Comparison of ENCODE assay signal across 1 cellular context in the genomic region with DNA sequence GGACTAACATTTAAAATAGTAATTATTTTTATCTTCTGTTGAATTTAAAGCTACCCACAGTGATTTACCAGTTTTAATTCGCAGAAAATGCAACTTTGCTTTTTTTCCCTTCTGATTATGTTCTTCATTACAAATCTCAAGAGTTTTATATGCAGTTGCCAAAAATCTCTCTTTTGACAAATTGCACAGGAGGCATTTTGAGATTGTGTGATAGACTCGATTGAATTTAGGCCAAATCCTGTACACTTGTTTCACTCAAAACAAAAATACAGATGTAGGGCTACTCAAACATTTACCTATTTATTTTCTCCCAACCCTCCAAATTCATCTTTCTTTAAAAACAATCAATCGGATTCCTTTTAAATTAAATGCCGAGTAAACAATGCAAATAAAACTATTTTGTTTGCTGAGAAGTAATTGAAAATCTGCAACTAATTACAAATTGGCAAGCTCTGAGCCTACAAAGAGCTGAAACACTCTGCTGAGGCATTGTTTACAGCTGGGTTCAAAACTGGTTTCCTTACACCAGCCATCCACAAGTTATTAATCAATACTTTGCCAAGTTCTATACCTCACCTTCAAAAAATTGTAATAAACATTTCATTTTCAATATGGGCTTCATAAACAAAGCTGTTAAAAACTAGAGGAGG.
TF ChIP-seq lines count a peak whose summit lies in the region.

No MANE protein-coding gene starts in this region.

TF ChIP-seq in GM23338, 12 proteins besides CTCF, POLR2A, EP300 and RAD21:
- TF ChIP-seq, protein P1, sequence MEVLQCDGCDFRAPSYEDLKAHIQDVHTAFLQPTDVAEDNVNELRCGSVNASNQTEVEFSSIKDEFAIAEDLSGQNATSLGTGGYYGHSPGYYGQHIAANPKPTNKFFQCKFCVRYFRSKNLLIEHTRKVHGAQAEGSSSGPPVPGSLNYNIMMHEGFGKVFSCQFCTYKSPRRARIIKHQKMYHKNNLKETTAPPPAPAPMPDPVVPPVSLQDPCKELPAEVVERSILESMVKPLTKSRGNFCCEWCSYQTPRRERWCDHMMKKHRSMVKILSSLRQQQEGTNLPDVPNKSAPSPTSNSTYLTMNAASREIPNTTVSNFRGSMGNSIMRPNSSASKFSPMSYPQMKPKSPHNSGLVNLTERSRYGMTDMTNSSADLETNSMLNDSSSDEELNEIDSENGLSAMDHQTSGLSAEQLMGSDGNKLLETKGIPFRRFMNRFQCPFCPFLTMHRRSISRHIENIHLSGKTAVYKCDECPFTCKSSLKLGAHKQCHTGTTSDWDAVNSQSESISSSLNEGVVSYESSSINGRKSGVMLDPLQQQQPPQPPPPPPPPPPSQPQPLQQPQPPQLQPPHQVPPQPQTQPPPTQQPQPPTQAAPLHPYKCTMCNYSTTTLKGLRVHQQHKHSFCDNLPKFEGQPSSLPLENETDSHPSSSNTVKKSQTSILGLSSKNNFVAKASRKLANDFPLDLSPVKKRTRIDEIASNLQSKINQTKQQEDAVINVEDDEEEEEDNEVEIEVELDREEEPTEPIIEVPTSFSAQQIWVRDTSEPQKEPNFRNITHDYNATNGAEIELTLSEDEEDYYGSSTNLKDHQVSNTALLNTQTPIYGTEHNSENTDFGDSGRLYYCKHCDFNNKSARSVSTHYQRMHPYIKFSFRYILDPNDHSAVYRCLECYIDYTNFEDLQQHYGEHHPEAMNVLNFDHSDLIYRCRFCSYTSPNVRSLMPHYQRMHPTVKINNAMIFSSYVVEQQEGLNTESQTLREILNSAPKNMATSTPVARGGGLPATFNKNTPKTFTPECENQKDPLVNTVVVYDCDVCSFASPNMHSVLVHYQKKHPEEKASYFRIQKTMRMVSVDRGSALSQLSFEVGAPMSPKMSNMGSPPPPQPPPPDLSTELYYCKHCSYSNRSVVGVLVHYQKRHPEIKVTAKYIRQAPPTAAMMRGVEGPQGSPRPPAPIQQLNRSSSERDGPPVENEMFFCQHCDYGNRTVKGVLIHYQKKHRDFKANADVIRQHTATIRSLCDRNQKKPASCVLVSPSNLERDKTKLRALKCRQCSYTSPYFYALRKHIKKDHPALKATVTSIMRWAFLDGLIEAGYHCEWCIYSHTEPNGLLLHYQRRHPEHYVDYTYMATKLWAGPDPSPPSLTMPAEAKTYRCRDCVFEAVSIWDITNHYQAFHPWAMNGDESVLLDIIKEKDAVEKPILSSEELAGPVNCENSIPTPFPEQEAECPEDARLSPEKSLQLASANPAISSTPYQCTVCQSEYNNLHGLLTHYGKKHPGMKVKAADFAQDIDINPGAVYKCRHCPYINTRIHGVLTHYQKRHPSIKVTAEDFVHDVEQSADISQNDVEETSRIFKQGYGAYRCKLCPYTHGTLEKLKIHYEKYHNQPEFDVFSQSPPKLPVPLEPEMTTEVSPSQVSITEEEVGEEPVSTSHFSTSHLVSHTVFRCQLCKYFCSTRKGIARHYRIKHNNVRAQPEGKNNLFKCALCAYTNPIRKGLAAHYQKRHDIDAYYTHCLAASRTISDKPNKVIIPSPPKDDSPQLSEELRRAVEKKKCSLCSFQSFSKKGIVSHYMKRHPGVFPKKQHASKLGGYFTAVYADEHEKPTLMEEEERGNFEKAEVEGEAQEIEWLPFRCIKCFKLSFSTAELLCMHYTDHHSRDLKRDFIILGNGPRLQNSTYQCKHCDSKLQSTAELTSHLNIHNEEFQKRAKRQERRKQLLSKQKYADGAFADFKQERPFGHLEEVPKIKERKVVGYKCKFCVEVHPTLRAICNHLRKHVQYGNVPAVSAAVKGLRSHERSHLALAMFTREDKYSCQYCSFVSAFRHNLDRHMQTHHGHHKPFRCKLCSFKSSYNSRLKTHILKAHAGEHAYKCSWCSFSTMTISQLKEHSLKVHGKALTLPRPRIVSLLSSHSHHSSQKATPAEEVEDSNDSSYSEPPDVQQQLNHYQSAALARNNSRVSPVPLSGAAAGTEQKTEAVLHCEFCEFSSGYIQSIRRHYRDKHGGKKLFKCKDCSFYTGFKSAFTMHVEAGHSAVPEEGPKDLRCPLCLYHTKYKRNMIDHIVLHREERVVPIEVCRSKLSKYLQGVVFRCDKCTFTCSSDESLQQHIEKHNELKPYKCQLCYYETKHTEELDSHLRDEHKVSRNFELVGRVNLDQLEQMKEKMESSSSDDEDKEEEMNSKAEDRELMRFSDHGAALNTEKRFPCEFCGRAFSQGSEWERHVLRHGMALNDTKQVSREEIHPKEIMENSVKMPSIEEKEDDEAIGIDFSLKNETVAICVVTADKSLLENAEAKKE (CRISPR knock-in tag; IDR thresholded peaks at IDR 0.05), result no peak
- TF ChIP-seq CREB1 (CRISPR knock-in tag; IDR thresholded peaks at IDR 0.05; ENCODE audit: low read depth), result no peak
- TF ChIP-seq EZH2 (IDR thresholded peaks at IDR 0.05; ENCODE audit: low read depth, unreplicated experiment), result no peak
- no peak for TF ChIP-seq NANOG (IDR thresholded peaks at IDR 0.05; ENCODE audit: borderline replicate concordance)
- TF ChIP-seq POLR2AphosphoS5 (IDR thresholded peaks at IDR 0.05; ENCODE audit: low read depth), result no peak
- no peak for TF ChIP-seq STAT1 (IDR thresholded peaks at IDR 0.05; ENCODE audit: unreplicated experiment)
- TF ChIP-seq EZH2phosphoT487 (IDR thresholded peaks at IDR 0.05; ENCODE audit: unreplicated experiment), result no peak
- TF ChIP-seq JUNB (IDR thresholded peaks at IDR 0.05; ENCODE audit: unreplicated experiment), result no peak
- no peak for TF ChIP-seq ZNF331 (CRISPR knock-in tag; IDR thresholded peaks at IDR 0.05; ENCODE audit: low read depth)
- TF ChIP-seq ZNF114 (CRISPR knock-in tag; IDR thresholded peaks at IDR 0.05), result no peak
- TF ChIP-seq, protein P2, sequence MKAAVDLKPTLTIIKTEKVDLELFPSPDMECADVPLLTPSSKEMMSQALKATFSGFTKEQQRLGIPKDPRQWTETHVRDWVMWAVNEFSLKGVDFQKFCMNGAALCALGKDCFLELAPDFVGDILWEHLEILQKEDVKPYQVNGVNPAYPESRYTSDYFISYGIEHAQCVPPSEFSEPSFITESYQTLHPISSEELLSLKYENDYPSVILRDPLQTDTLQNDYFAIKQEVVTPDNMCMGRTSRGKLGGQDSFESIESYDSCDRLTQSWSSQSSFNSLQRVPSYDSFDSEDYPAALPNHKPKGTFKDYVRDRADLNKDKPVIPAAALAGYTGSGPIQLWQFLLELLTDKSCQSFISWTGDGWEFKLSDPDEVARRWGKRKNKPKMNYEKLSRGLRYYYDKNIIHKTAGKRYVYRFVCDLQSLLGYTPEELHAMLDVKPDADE (IDR thresholded peaks at IDR 0.05), result no peak
- TF ChIP-seq, protein P3, sequence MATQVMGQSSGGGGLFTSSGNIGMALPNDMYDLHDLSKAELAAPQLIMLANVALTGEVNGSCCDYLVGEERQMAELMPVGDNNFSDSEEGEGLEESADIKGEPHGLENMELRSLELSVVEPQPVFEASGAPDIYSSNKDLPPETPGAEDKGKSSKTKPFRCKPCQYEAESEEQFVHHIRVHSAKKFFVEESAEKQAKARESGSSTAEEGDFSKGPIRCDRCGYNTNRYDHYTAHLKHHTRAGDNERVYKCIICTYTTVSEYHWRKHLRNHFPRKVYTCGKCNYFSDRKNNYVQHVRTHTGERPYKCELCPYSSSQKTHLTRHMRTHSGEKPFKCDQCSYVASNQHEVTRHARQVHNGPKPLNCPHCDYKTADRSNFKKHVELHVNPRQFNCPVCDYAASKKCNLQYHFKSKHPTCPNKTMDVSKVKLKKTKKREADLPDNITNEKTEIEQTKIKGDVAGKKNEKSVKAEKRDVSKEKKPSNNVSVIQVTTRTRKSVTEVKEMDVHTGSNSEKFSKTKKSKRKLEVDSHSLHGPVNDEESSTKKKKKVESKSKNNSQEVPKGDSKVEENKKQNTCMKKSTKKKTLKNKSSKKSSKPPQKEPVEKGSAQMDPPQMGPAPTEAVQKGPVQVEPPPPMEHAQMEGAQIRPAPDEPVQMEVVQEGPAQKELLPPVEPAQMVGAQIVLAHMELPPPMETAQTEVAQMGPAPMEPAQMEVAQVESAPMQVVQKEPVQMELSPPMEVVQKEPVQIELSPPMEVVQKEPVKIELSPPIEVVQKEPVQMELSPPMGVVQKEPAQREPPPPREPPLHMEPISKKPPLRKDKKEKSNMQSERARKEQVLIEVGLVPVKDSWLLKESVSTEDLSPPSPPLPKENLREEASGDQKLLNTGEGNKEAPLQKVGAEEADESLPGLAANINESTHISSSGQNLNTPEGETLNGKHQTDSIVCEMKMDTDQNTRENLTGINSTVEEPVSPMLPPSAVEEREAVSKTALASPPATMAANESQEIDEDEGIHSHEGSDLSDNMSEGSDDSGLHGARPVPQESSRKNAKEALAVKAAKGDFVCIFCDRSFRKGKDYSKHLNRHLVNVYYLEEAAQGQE (IDR thresholded peaks at IDR 0.05; ENCODE audit: unreplicated experiment), result no peak
